In the genomic region with DNA sequence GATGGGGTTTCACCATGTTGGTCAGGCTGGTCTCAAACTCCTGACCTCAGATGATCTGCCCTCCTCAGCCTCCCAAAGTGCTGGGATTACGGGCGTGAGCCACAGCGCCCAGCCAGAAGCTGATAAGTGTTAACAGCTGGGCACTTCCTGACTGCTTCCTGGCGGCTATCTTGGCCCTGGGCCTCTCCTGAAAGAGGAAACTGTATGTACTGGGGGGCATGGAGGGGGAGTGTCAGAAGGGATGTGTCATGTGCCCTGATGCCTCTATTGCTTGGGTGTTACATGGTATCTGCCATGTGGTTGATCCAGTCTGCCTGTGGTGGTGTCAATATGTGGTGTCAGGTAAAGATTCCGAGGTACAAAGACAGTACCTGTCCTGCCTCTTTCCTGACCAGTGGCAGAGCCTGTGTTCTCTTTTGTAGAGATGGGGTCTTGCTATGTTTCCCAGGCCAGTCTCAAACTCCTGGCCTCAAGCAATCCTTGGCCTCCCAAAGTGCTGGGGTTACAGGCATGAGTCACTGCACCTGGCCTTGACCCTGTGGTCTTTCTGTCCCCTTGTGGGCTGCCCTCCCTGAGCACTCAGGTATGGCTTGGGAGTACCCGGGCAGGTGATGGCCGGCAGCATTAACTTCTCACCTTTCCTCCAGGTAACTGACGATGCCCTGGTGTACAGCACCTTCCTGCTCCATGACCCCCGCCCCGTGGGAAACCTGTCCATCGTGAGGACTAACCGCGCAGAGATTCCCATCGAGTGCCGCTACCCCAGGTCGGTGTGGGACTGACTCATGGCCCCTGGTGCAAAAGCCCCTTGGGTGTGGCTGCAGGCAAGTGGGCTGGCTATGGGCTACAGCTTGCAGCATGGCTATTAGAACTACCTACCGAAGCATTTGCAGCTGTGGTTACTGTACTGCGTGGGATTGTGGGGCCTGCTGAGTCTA, we compare ENCODE assay signal across 9 cellular contexts. TPM values are rescaled to one million over a fixed set of nuclear protein-coding genes. Genes with fewer than 3 reads are reported as not detected.
DNase-seq lines count a peak whose midpoint lies in the region; ATAC-seq and TF ChIP-seq lines count a peak whose summit lies in the region.
"Had no signal": no experiment of that assay in that cellular context is flagged by ENCODE, and none has a peak within 500 bp of the region (broad histone marks: within the 10 kb centered on the region; RNA-seq: fewer than 3 reads in every experiment).

No MANE protein-coding gene starts in this region.

- H3K36me3 ChIP-seq in IMR-90 (ENCODE audit: control insufficient read depth, insufficient read depth, low read length) (no peaks in the 10 kb centered on the region), RWPE2 (ENCODE audit: low read depth) (no peaks in the 10 kb centered on the region), psoas muscle (ENCODE audit: insufficient read depth in 1 of 2, low read depth in 1 of 2) (no peaks in the 10 kb centered on the region)
- H3K36me3 ChIP-seq: prostate gland had no signal

- H3K9me3 ChIP-seq in IMR-90 (ENCODE audit: control insufficient read depth, insufficient read depth, low read length): no peaks in the 10 kb centered on the region
- no peaks in the 10 kb centered on the region for H3K9me3 ChIP-seq in RWPE2 (ENCODE audit: severe bottlenecking)
- H3K9me3 ChIP-seq in psoas muscle: no peaks in the 10 kb centered on the region
- H3K9me3 ChIP-seq: prostate gland had no signal

- no peaks in the 10 kb centered on the region for H3K4me1 ChIP-seq in IMR-90 (ENCODE audit: control insufficient read depth, insufficient read depth, low read length)
- peaks cover 12% of the 10 kb centered on the region for H3K4me1 ChIP-seq in RWPE2 (ENCODE audit: insufficient read depth, poor library complexity, severe bottlenecking)
- H3K4me1 ChIP-seq in psoas muscle: no peaks in the 10 kb centered on the region
- H3K4me1 ChIP-seq: prostate gland had no signal

- H3K27me3 ChIP-seq in IMR-90 (ENCODE audit: control insufficient read depth, insufficient read depth, low read length) (0 out of 2 replicates have a peak, but pooled peaks cover 1% of the 10 kb centered on the region), RWPE2 (ENCODE audit: insufficient read depth, poor library complexity, severe bottlenecking) (no peaks in the 10 kb centered on the region), psoas muscle (ENCODE audit: insufficient read depth in 3 of 3, low read length in 2 of 3) (no peaks in the 10 kb centered on the region)

- no peaks in the 10 kb centered on the region for H3K9me1 ChIP-seq in IMR-90 (ENCODE audit: insufficient read depth, low read length)

- H3K9ac ChIP-seq in IMR-90 (ENCODE audit: low read depth, low read length): no peak overlapping the region

- H3K79me1 ChIP-seq in IMR-90 (ENCODE audit: low read depth in 1 of 2, low read length in 2 of 2): no peaks in the 10 kb centered on the region

- no peak overlapping the region for H4K5ac ChIP-seq in IMR-90 (ENCODE audit: low read depth, low read length)

- CTCF ChIA-PET in IMR-90 (lab: Yijun Ruan, JAX): no interaction called here

- H4K91ac ChIP-seq in IMR-90 (ENCODE audit: insufficient read depth, low read depth, low read length): no peak overlapping the region

- intact Hi-C loops in IMR-90 (cut with micrococcal nuclease) (no loop called here), psoas muscle (cut with DNase I) (no loop called here)

- no peak overlapping the region for H3K56ac ChIP-seq in IMR-90 (ENCODE audit: extremely low read depth, insufficient read depth, low read length)

- H4K8ac ChIP-seq in IMR-90 (ENCODE audit: low read depth in 2 of 2, low read length in 2 of 2): no peak overlapping the region

- H2BK20ac ChIP-seq in IMR-90 (ENCODE audit: low read depth, low read length): no peak overlapping the region

- in situ Hi-C loops in IMR-90 (cut with MboI; ENCODE audit: low sequenced_read_pairs): no loop called here

- WGBS in IMR-90 (ENCODE audit: extremely low coverage in 2 of 2, insufficient read length in 1 of 2), 2 experiments: 91% methylated on average over 12 of the region's 18 CpGs; no CpG with 5 or more reads in 1 of the 2 experiments
- WGBS in psoas muscle, 3 donors: 74 to 79% (median 78%) methylated on average over 18 of the region's 18 CpGs

- DNase-seq in IMR-90 (peak; percentile 38), RWPE2 (ENCODE audit: low spot score) (peak; percentile 69), fibroblast of the aortic adventitia (ENCODE audit: low read depth) (peak; percentile 36), psoas muscle (peak in 1 of 2 donors; percentile 70), NCI-H1092 (lab: John Stamatoyannopoulos, UW) (no peak)
- no peak for DNase-seq in effector CD8-positive, alpha-beta T cell (lab: John Stamatoyannopoulos, UW)
- DNase-seq: activated B cell treated with CpG ODN at 0.5 μM for 24 hours had no signal

- H3K4me2 ChIP-seq in IMR-90 (ENCODE audit: low read depth, low read length): no peak overlapping the region

- H3K23ac ChIP-seq in IMR-90 (ENCODE audit: low read depth, low read length): no peak overlapping the region

- no peak for TF ChIP-seq POLR2A in IMR-90 (IDR thresholded peaks at IDR 0.05; ENCODE audit: low read depth, low read length)

- H3K18ac ChIP-seq in IMR-90 (ENCODE audit: low read depth, low read length): no peak overlapping the region

- ATAC-seq in IMR-90 (ENCODE audit: low read depth) (peak; percentile 42), RWPE2 (ENCODE audit: low read depth) (peak; percentile 29; the same call in 1 of the 3 replicates), psoas muscle (peak; percentile 30 to 90 (median 82)), HG02610 (IDR thresholded peaks at IDR 0.05; ENCODE audit: unreplicated experiment) (no peak)

- peak overlapping the region; percentile 14; the same call in 1 of the 2 replicates for H3K14ac ChIP-seq in IMR-90 (replicated peaks; ENCODE audit: low read depth, low read length)

- BruUV-seq in IMR-90 (replicated peaks; lab: Mats Ljungman, UMichigan): no TSS peak

- no peak overlapping the region for H2BK120ac ChIP-seq in IMR-90 (ENCODE audit: low read depth, low read length)

- dilution Hi-C loops in IMR-90 (cut with HindIII; ENCODE audit: low sequenced_read_pairs, unreplicated experiment): no loop called here

- H3K27ac ChIP-seq in IMR-90 (ENCODE audit: insufficient read depth, low read length) (no peak overlapping the region), RWPE2 (ENCODE audit: poor library complexity, severe bottlenecking) (peak overlapping the region; percentile 20), psoas muscle (no peak overlapping the region)
- H3K27ac ChIP-seq: prostate gland had no signal

- TF ChIP-seq CTCF in IMR-90 (conservative IDR thresholded peaks at IDR 0.05; ENCODE audit: low read depth, low read length) (no peak), RWPE2 (IDR thresholded peaks at IDR 0.05; ENCODE audit: poor library complexity, severe bottlenecking) (no peak), fibroblast of the aortic adventitia (IDR thresholded peaks at IDR 0.05; ENCODE audit: insufficient read depth, low read length) (no peak), psoas muscle (IDR thresholded peaks at IDR 0.05) (no peak)

- H2AFZ ChIP-seq in IMR-90 (replicated peaks; ENCODE audit: low read length, poor library complexity): no peak overlapping the region

- POLR2A ChIA-PET in IMR-90 (lab: Charles Lee; ENCODE audit: unreplicated experiment): no interaction called here

- no peak overlapping the region; the same call in 2 of the 3 replicates for H2BK15ac ChIP-seq in IMR-90 (ENCODE audit: low read depth, low read length)

- no peak overlapping the region for H3K4ac ChIP-seq in IMR-90 (ENCODE audit: low read depth, low read length)

- no peak overlapping the region for H2AK9ac ChIP-seq in IMR-90 (replicated peaks; ENCODE audit: low read depth, low read length, poor library complexity)

- TF ChIP-seq RAD21 in IMR-90 (IDR thresholded peaks at IDR 0.05; ENCODE audit: low read length): no peak

- peak overlapping the region; percentile 56; the same call in 1 of the 2 replicates for H2AK5ac ChIP-seq in IMR-90 (ENCODE audit: low read depth, low read length)

- no peaks in the 10 kb centered on the region for H4K20me1 ChIP-seq in IMR-90 (ENCODE audit: insufficient read depth, low read length)

- H3K4me3 ChIP-seq in IMR-90 (ENCODE audit: insufficient read depth, low read depth, low read length) (no peak overlapping the region), RWPE2 (ENCODE audit: severe bottlenecking) (no peak overlapping the region), fibroblast of the aortic adventitia (ENCODE audit: low read depth, low read length) (no peak overlapping the region), psoas muscle (no peak overlapping the region)
- H3K4me3 ChIP-seq: prostate gland had no signal

- H2BK5ac ChIP-seq in IMR-90 (ENCODE audit: low read depth, low read length, poor library complexity, severe bottlenecking): no peak overlapping the region

TF ChIP-seq in IMR-90, 13 proteins besides CTCF, POLR2A, EP300 and RAD21 (continues in another document):
- TF ChIP-seq NFE2L2 (IDR thresholded peaks at IDR 0.05; ENCODE audit: low read depth, low read length): no peak
- TF ChIP-seq CHD1 (IDR thresholded peaks at IDR 0.05; ENCODE audit: low read depth, low read length): no peak
- TF ChIP-seq RCOR1 (IDR thresholded peaks at IDR 0.05; ENCODE audit: insufficient replicate concordance, low read length): no peak

RNA-seq across cellular contexts. Expression of gene ZP3, which starts 4.4 kb away (rescaled TPM):
- total RNA-seq in IMR-90 (2012; rRNA removed): 0.54 and 0.83 TPM in 2 replicates
- polyA plus RNA-seq in IMR-90 (2012; rRNA removed): 0.42 and 0.67 TPM in 2 replicates
- 0.28 and 0.77 TPM in 2 replicates for polyA plus RNA-seq in IMR-90 (2012; cell fraction: cytosol; rRNA removed)
- 0.83 and 0.99 TPM in 2 replicates for polyA plus RNA-seq in IMR-90 (2012; cell fraction: nucleus; rRNA removed; ENCODE audit: low replicate concordance)
- total RNA-seq in fibroblast of the aortic adventitia (ENCODE audit: low replicate concordance): 0.63 and 2.9 TPM in 2 replicates
- total RNA-seq in psoas muscle: 10 to 100 TPM in 1 of 4 donors, 1 to 10 TPM in 1, under 1 TPM in 1, not detected in 1; 0.96 to 12.3 (median 4.0) TPM
- under 1 TPM; 0.23 to 0.52 (median 0.32) TPM for polyA plus RNA-seq in psoas muscle

RNA-seq across cellular contexts. Expression of gene SSC4D, which starts 19.6 kb away (rescaled TPM):
- total RNA-seq in IMR-90 (2012; rRNA removed): 0.36 and 0.56 TPM in 2 replicates
- polyA plus RNA-seq in IMR-90 (2012; rRNA removed): 0.63 and 0.70 TPM in 2 replicates
- polyA plus RNA-seq in IMR-90 (2012; cell fraction: cytosol; rRNA removed): 0.35 and 0.97 TPM in 2 replicates
- 1.1 TPM in 2 replicates for polyA plus RNA-seq in IMR-90 (2012; cell fraction: nucleus; rRNA removed; ENCODE audit: low replicate concordance)
- 0.36 and 1.5 TPM in 2 replicates for total RNA-seq in fibroblast of the aortic adventitia (ENCODE audit: low replicate concordance)
- 1 to 10 TPM in 1 of 4 donors, under 1 TPM in 3; 0.79 to 1.0 (median 0.86) TPM for total RNA-seq in psoas muscle
- polyA plus RNA-seq in psoas muscle: 1 to 10 TPM; 1.3 to 3.3 (median 2.7) TPM

RNA-seq across cellular contexts. Expression of gene DTX2, which starts 32.4 kb away (rescaled TPM):
- total RNA-seq in IMR-90 (2012; rRNA removed): 1.8 and 3.1 TPM in 2 replicates
- polyA plus RNA-seq in IMR-90 (2012; rRNA removed): 7.1 and 7.7 TPM in 2 replicates
- 5.4 and 14.3 TPM in 2 replicates for polyA plus RNA-seq in IMR-90 (2012; cell fraction: cytosol; rRNA removed)
- polyA plus RNA-seq in IMR-90 (2012; cell fraction: nucleus; rRNA removed; ENCODE audit: low replicate concordance): 20.3 and 42.6 TPM in 2 replicates
- total RNA-seq in fibroblast of the aortic adventitia (ENCODE audit: low replicate concordance): 3.8 and 6.6 TPM in 2 replicates
- total RNA-seq in psoas muscle: 10 to 100 TPM; 10.5 to 15.7 (median 14.6) TPM
- polyA plus RNA-seq in psoas muscle: 10 to 100 TPM; 12.8 to 21.5 (median 18.1) TPM

Comparison
In these comparisons a context has a peak if more than half of its experiments do, and no peak if none do; other contexts are left out.
1. DNase-seq: peak in IMR-90 (single experiment), RWPE2 (single experiment) and fibroblast of the aortic adventitia (single experiment); none in effector CD8-positive, alpha-beta T cell (single experiment) and NCI-H1092 (single experiment).